ENCODE assay signal across 16 cellular contexts in genomic region chr4:179625391-179625790, GRCh38.
DNase-seq lines count a peak whose midpoint lies in the region; ATAC-seq and TF ChIP-seq lines count a peak whose summit lies in the region.
"Had no signal": no experiment of that assay in that cellular context is flagged by ENCODE, and none has a peak within 500 bp of the region (broad histone marks: within the 10 kb centered on the region; RNA-seq: fewer than 3 reads in every experiment).

No MANE protein-coding gene starts in this region.

- H3K27ac ChIP-seq in H9 (ENCODE audit: insufficient read length, low read depth, low read length) (no peak overlapping the region), SK-N-SH (ENCODE audit: low read depth in 2 of 2, low read length in 1 of 2) (peak overlapping the region; percentile 69 to 89; a peak in 3 of 4 replicates)

- no peak for ATAC-seq in GM18505 (IDR thresholded peaks at IDR 0.05; ENCODE audit: unreplicated experiment)
- no peak for ATAC-seq in HG02759 (IDR thresholded peaks at IDR 0.05; ENCODE audit: unreplicated experiment)
- ATAC-seq: left ventricle myocardium superior had no signal

- H3K14ac ChIP-seq in H9 (ENCODE audit: insufficient read depth, low read length): no peak overlapping the region

- no peak overlapping the region for H3K56ac ChIP-seq in H9 (ENCODE audit: insufficient read length, low read depth, low read length)

- H4K8ac ChIP-seq in H9 (replicated peaks; ENCODE audit: insufficient read length, low read depth, low read length): no peak overlapping the region

- H3K23ac ChIP-seq in H9 (ENCODE audit: insufficient read length, low read depth, low read length): no peak overlapping the region

- no peak overlapping the region for H3K4me3 Mint-ChIP-seq in H9
- H3K4me3 Mint-ChIP-seq: CD4-positive, alpha-beta T cell had no signal

- no peak for TF ChIP-seq EP300 in SK-N-SH (IDR thresholded peaks at IDR 0.05; ENCODE audit: borderline replicate concordance in 1 of 2, low read depth in 1 of 2, low read length in 1 of 2)

- H3K36me3 Mint-ChIP-seq in H9 (ENCODE audit: insufficient read depth in 1 of 3, low read depth in 3 of 3): no peaks in the 10 kb centered on the region

- H3K4me2 ChIP-seq in H9 (ENCODE audit: insufficient read depth, insufficient read length, low read length) (no peak overlapping the region), SK-N-SH (no peak overlapping the region)

- no peaks in the 10 kb centered on the region for H3K9me3 Mint-ChIP-seq in H9
- H3K9me3 Mint-ChIP-seq: CD4-positive, alpha-beta T cell had no signal

- no peak overlapping the region for H2AK5ac ChIP-seq in H9 (ENCODE audit: insufficient read length, low read length)

- no peak for DNase-seq in H9
- no peak for DNase-seq in SK-N-SH
- DNase-seq in fibroblast of pulmonary artery (ENCODE audit: low read depth): peak; percentile 26
- DNase-seq in retinal pigment epithelial cell (ENCODE audit: low read depth): peak; percentile 68
- no peak for DNase-seq in epidermal melanocyte (ENCODE audit: insufficient read length, low spot score)
- no peak for DNase-seq in SKM-1 treated with dmso at 0.1 percent for 144 hours (lab: John Stamatoyannopoulos, UW; ENCODE audit: unreplicated experiment)
- DNase-seq: activated CD4-positive, alpha-beta T cell treated with anti-CD3 and anti-CD28 coated beads for 1 hour; CD4-positive, alpha-beta T cell; effector CD4-positive, alpha-beta T cell; GDM1; H7; left ventricle myocardium superior; NCI-H2081 treated with DMSO at 0.1 percent for 48 hours had no signal

- H3K4ac ChIP-seq in H9 (ENCODE audit: low read depth, low read length): no peak overlapping the region

- H4K5ac ChIP-seq in H9 (ENCODE audit: insufficient read length, low read depth, low read length): no peak overlapping the region

- H3K27me3 ChIP-seq in H9 (ENCODE audit: insufficient read depth, low read length): no peaks in the 10 kb centered on the region
- H3K27me3 ChIP-seq in SK-N-SH (ENCODE audit: insufficient read depth): no peaks in the 10 kb centered on the region
- H3K27me3 ChIP-seq: MG63 had no signal

- H3K4me1 ChIP-seq in H9 (ENCODE audit: insufficient read depth, low read length) (no peaks in the 10 kb centered on the region), SK-N-SH (ENCODE audit: control insufficient read depth in 1 of 2, insufficient read depth in 2 of 2, low read depth in 1 of 2, low read length in 1 of 2) (no peaks in the 10 kb centered on the region; a peak in 1 of 4 replicates)

- H3K79me2 ChIP-seq in H9 (ENCODE audit: insufficient read depth, low read length) (no peaks in the 10 kb centered on the region), SK-N-SH (ENCODE audit: insufficient read depth) (no peaks in the 10 kb centered on the region)

- H4K91ac ChIP-seq in H9 (ENCODE audit: insufficient read length, low read depth, low read length): no peak overlapping the region

- no peaks in the 10 kb centered on the region for H3K79me1 ChIP-seq in H9 (ENCODE audit: insufficient read depth, low read depth, low read length, poor library complexity, severe bottlenecking)

- H3T11ph ChIP-seq in H9 (ENCODE audit: low read length): no peak overlapping the region

- no peak for TF ChIP-seq POLR2A in GM18505 (IDR thresholded peaks at IDR 0.05; ENCODE audit: borderline replicate concordance, extremely low read depth, insufficient read depth, insufficient read length)

- POLR2A ChIA-PET in SK-N-SH (lab: Yijun Ruan, JAX): no interaction called here

- no peaks in the 10 kb centered on the region for H3K27me3 Mint-ChIP-seq in H9 (ENCODE audit: low read depth)
- H3K27me3 Mint-ChIP-seq: CD4-positive, alpha-beta T cell had no signal

- H2BK12ac ChIP-seq in H9 (ENCODE audit: insufficient read length, low read depth, low read length): no peak overlapping the region

- TF ChIP-seq CTCF in H9 (conservative IDR thresholded peaks at IDR 0.05) (0 out of 3 replicates have a peak, but pooled peaks have one; percentile 12), SK-N-SH (IDR thresholded peaks at IDR 0.05) (peak; percentile 39), fibroblast of pulmonary artery (IDR thresholded peaks at IDR 0.05; ENCODE audit: low read length, missing control alignments) (no peak), retinal pigment epithelial cell (conservative IDR thresholded peaks at IDR 0.05; ENCODE audit: low read depth, low read length) (peak; percentile 57)

- H2BK120ac ChIP-seq in H9 (ENCODE audit: low read depth, low read length, poor library complexity, severe bottlenecking): no peak overlapping the region

- no CpG with 5 or more reads among the region's 1 CpG for WGBS in H9 (ENCODE audit: extremely low coverage, insufficient read length, low lambda C conversion rate)
- 0% methylated on average over 1 of the region's 1 CpG for WGBS in SK-N-SH (ENCODE audit: low lambda C conversion rate)

- H2BK5ac ChIP-seq in H9 (ENCODE audit: insufficient read length, low read length): no peak overlapping the region

- H2BK20ac ChIP-seq in H9 (ENCODE audit: low read depth, low read length, poor library complexity, severe bottlenecking): no peak overlapping the region

- H3K9me2 ChIP-seq in SK-N-SH: no peaks in the 10 kb centered on the region

- H3K4me3 ChIP-seq in SK-N-SH (ENCODE audit: low read depth in 2 of 2, low read length in 1 of 2) (no peak overlapping the region), fibroblast of pulmonary artery (replicated peaks; ENCODE audit: low read depth, low read length) (no peak overlapping the region), retinal pigment epithelial cell (ENCODE audit: low read length) (no peak overlapping the region)
- H3K4me3 ChIP-seq: MG63 had no signal

- no peaks in the 10 kb centered on the region for H3K9me3 ChIP-seq in H9 (ENCODE audit: control insufficient read depth, low read depth, low read length)
- H3K9me3 ChIP-seq in SK-N-SH: no peaks in the 10 kb centered on the region
- H3K9me3 ChIP-seq: MG63 had no signal

- TF ChIP-seq RAD21 in SK-N-SH (IDR thresholded peaks at IDR 0.05; ENCODE audit: low read length): peak; percentile 34; the same call in 1 of the 2 replicates

- H3K27ac Mint-ChIP-seq in H9: no peak overlapping the region
- H3K27ac Mint-ChIP-seq: CD4-positive, alpha-beta T cell had no signal

- H2BK15ac ChIP-seq in H9 (ENCODE audit: low read depth, low read length): no peak overlapping the region

- H3K9ac ChIP-seq in H9 (ENCODE audit: extremely low read depth, insufficient read length, low read length): no peak overlapping the region
- peak overlapping the region; percentile 55; the same call in 1 of the 2 replicates for H3K9ac ChIP-seq in SK-N-SH

- H2AFZ ChIP-seq in H9 (ENCODE audit: low read length) (no peak overlapping the region), SK-N-SH (ENCODE audit: low read depth) (peak overlapping the region; percentile 94)

- H3K4me1 Mint-ChIP-seq in H9: no peaks in the 10 kb centered on the region

- H4K20me1 ChIP-seq in H9 (ENCODE audit: control insufficient read depth, insufficient read depth, insufficient read length) (no peaks in the 10 kb centered on the region), SK-N-SH (ENCODE audit: insufficient read depth) (no peaks in the 10 kb centered on the region)

- no peaks in the 10 kb centered on the region for H3K23me2 ChIP-seq in H9 (ENCODE audit: insufficient read length, low read depth, low read length, poor library complexity, severe bottlenecking)

- H3F3A ChIP-seq in SK-N-SH (replicated peaks; ENCODE audit: insufficient read depth): peaks cover 13% of the 10 kb centered on the region

- CTCF ChIA-PET in SK-N-SH (lab: Yijun Ruan, JAX): no interaction called here

- no peaks in the 10 kb centered on the region for H3K36me3 ChIP-seq in SK-N-SH (replicated peaks in 1 of 2; ENCODE audit: control insufficient read depth in 1 of 2, insufficient read depth in 2 of 2, low read length in 1 of 2)
- H3K36me3 ChIP-seq: MG63 had no signal

- no peak overlapping the region for H3K18ac ChIP-seq in H9 (ENCODE audit: insufficient read length, low read depth, low read length)

TF ChIP-seq in SK-N-SH, 30 proteins besides CTCF, POLR2A, EP300 and RAD21 (continues in another document):
- TF ChIP-seq MEF2A (IDR thresholded peaks at IDR 0.05; ENCODE audit: borderline replicate concordance, low read depth): no peak
- no peak for TF ChIP-seq REST (IDR thresholded peaks at IDR 0.05; ENCODE audit: low read depth, low read length)
- no peak for TF ChIP-seq ELF1 (IDR thresholded peaks at IDR 0.05)
- no peak for TF ChIP-seq MXI1 (IDR thresholded peaks at IDR 0.05; ENCODE audit: low read depth, low read length)
- TF ChIP-seq RFX5 (IDR thresholded peaks at IDR 0.05; ENCODE audit: low read length): no peak
- no peak for TF ChIP-seq MAX (IDR thresholded peaks at IDR 0.05; ENCODE audit: low read depth)
- no peak for TF ChIP-seq TCF12 (IDR thresholded peaks at IDR 0.05)

Comparison
In these comparisons a context has a peak if more than half of its experiments do, and no peak if none do; other contexts are left out.
1. DNase-seq: peak in fibroblast of pulmonary artery (single experiment) and retinal pigment epithelial cell (single experiment); none in H9 (single experiment), SK-N-SH (single experiment), epidermal melanocyte (single experiment) and SKM-1 treated with dmso at 0.1 percent for 144 hours (single experiment).